ENCODE assay signal across 8 cellular contexts in the genomic region with DNA sequence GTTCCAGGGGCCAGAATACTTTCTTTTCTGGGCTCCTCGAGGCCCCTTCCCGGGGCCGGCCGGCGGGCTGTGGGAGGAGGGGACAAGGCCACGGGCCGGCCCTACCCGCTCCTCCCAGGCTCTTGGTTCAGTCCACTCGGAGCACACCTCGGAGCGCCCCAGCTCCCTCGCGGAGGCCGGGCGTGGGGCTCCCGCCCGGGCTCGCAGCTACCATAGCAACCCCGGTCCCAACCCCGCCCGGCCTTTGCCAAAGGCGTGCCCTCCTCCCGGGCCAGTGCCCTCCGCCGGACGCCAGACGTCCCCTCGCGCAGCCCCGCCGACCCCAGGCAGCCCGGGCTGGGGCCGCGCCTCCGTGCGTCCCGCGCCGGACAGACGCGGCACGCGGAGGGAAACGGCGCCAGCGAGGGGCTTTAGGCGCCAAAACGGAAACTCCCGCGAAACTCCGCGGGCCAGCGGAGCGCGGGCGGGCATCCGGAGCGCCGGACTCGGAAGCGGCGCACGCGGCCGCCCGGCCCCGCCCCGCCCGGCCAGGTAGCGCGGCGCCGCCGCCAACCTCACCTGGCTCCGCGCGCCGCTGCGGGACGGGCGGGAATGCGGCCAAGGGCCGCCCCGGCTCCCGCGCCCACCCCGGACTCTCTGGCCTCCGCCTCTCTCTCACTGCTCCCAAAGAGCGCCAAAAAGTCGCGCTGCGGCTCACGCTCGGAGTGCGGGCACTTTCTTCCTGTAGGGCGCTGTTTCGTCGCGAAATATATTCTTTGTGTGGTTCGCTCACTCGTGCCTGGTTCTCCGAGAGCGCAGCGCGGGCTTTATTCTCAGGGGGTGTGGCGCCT. TPM values are rescaled to one million over a fixed set of nuclear protein-coding genes. Genes with fewer than 3 reads are reported as not detected.
DNase-seq lines count a peak whose midpoint lies in the region; TF ChIP-seq lines count a peak whose summit lies in the region.

No MANE protein-coding gene starts in this region.

- H3T11ph ChIP-seq in H9 (ENCODE audit: low read length) = no peak overlapping the region

- H3K4me3 Mint-ChIP-seq in H9 (peak overlapping the region; percentile 85 to 94), brain (peak overlapping the region; percentile 88 to 97 (median 96))

- H3K4me2 ChIP-seq in H9 (ENCODE audit: insufficient read depth, insufficient read length, low read length) = peak overlapping the region; percentile 88

- H3K9me3 Mint-ChIP-seq in H9 (no peaks in the 10 kb centered on the region), brain (no peaks in the 10 kb centered on the region)

- no peak overlapping the region for H2BK12ac ChIP-seq in H9 (ENCODE audit: insufficient read length, low read depth, low read length)

- H3K4me3 ChIP-seq in GM12865 (ENCODE audit: low read depth, low read length) (peak overlapping the region; percentile 77), iPS-20b (ENCODE audit: low read length) (peak overlapping the region; percentile 78), skin epidermis (peak overlapping the region; percentile 46 to 63 (median 60))

- no peak overlapping the region for H3K27ac ChIP-seq in H9 (ENCODE audit: insufficient read length, low read depth, low read length)
- no peak overlapping the region for H3K27ac ChIP-seq in iPS-20b (ENCODE audit: low read length)
- peak overlapping the region; percentile 76 to 95 (median 89) for H3K27ac ChIP-seq in skin epidermis

- no peaks in the 10 kb centered on the region for H3K36me3 Mint-ChIP-seq in H9 (ENCODE audit: insufficient read depth in 1 of 3, low read depth in 3 of 3)
- no peaks in the 10 kb centered on the region for H3K36me3 Mint-ChIP-seq in brain

- H3K4me1 ChIP-seq in H9 (ENCODE audit: insufficient read depth, low read length) = peaks cover under 1% of the 10 kb centered on the region; the same call in 1 of the 2 replicates
- peaks cover 2% of the 10 kb centered on the region; the same call in 1 of the 2 replicates for H3K4me1 ChIP-seq in iPS-20b (ENCODE audit: insufficient read depth, low read length)

- H4K8ac ChIP-seq in H9 (replicated peaks; ENCODE audit: insufficient read length, low read depth, low read length) = no peak overlapping the region

- H2AK5ac ChIP-seq in H9 (ENCODE audit: insufficient read length, low read length) = no peak overlapping the region

- peaks cover 15 to 22% of the 10 kb centered on the region in 2 experiments for H3K4me1 Mint-ChIP-seq in H9
- peaks cover 55% of the 10 kb centered on the region for H3K4me1 Mint-ChIP-seq in brain

- no peaks in the 10 kb centered on the region for H3K36me3 ChIP-seq in iPS-20b (ENCODE audit: insufficient read depth, low read depth, low read length)

- H2BK120ac ChIP-seq in H9 (ENCODE audit: low read depth, low read length, poor library complexity, severe bottlenecking) = no peak overlapping the region

- no CpG with 5 or more reads among the region's 106 CpGs for WGBS in H9 (ENCODE audit: extremely low coverage, insufficient read length, low lambda C conversion rate)

- H4K20me1 ChIP-seq in H9 (ENCODE audit: control insufficient read depth, insufficient read depth, insufficient read length) = no peaks in the 10 kb centered on the region

- H3K27me3 ChIP-seq in H9 (ENCODE audit: insufficient read depth, low read length) = peaks cover 3% of the 10 kb centered on the region; the same call in 1 of the 2 replicates
- peaks cover 34% of the 10 kb centered on the region for H3K27me3 ChIP-seq in iPS-20b (ENCODE audit: insufficient read depth, low read length)

- peak overlapping the region; percentile 68 for H3K9ac ChIP-seq in H9 (ENCODE audit: extremely low read depth, insufficient read length, low read length)
- peak overlapping the region; percentile 83; the same call in 1 of the 2 replicates for H3K9ac ChIP-seq in iPS-20b (ENCODE audit: low read depth, low read length)

- H3K79me1 ChIP-seq in H9 (ENCODE audit: insufficient read depth, low read depth, low read length, poor library complexity, severe bottlenecking) = no peaks in the 10 kb centered on the region

- no peak overlapping the region for H2BK15ac ChIP-seq in H9 (ENCODE audit: low read depth, low read length)

- no peaks in the 10 kb centered on the region for H3K79me2 ChIP-seq in H9 (ENCODE audit: insufficient read depth, low read length)

- peak overlapping the region; percentile 93 for H3K14ac ChIP-seq in H9 (ENCODE audit: insufficient read depth, low read length)

- peak overlapping the region in 2 of 3 experiments; percentile 86 to 98; a peak in 3 of 7 replicates for H3K27ac Mint-ChIP-seq in H9
- peak overlapping the region; percentile 56 to 97 (median 91) for H3K27ac Mint-ChIP-seq in brain

- H3K4ac ChIP-seq in H9 (ENCODE audit: low read depth, low read length) = no peak overlapping the region

- H3K23ac ChIP-seq in H9 (ENCODE audit: insufficient read length, low read depth, low read length) = no peak overlapping the region

- H3K9me3 ChIP-seq in H9 (ENCODE audit: control insufficient read depth, low read depth, low read length) = no peaks in the 10 kb centered on the region
- H3K9me3 ChIP-seq in iPS-20b (ENCODE audit: insufficient read depth, low read depth, low read length) = no peaks in the 10 kb centered on the region

- H4K5ac ChIP-seq in H9 (ENCODE audit: insufficient read length, low read depth, low read length) = no peak overlapping the region

- H3K27me3 Mint-ChIP-seq in H9 (ENCODE audit: low read depth) (peaks cover 66% of the 10 kb centered on the region), brain (peaks cover 23% of the 10 kb centered on the region)

- TF ChIP-seq CTCF in GM12865 (IDR thresholded peaks at IDR 0.05; ENCODE audit: insufficient read depth, low read depth, low read length, missing control alignments) (no peak), H9 (conservative IDR thresholded peaks at IDR 0.05) (no peak), brain (conservative IDR thresholded peaks at IDR 0.05) (no peak)

- H3K56ac ChIP-seq in H9 (ENCODE audit: insufficient read length, low read depth, low read length) = no peak overlapping the region

- DNase-seq in GM12865 (ENCODE audit: low read depth) = peak; percentile 78
- peak; percentile 38 for DNase-seq in H9
- peak; percentile 66 for DNase-seq in M059J (ENCODE audit: low read depth)
- peak; percentile 9 to 69 (median 34) for DNase-seq in T-helper 2 cell
- DNase-seq in NCI-H446 treated with DMSO at 0.1 percent for 48 hours (lab: John Stamatoyannopoulos, UW) = no peak

- no peak overlapping the region for H4K91ac ChIP-seq in H9 (ENCODE audit: insufficient read length, low read depth, low read length)

- peaks cover 19% of the 10 kb centered on the region for H3K23me2 ChIP-seq in H9 (ENCODE audit: insufficient read length, low read depth, low read length, poor library complexity, severe bottlenecking)

- H2AFZ ChIP-seq in H9 (ENCODE audit: low read length) = no peak overlapping the region

- peak overlapping the region; percentile 70 for H3K18ac ChIP-seq in H9 (ENCODE audit: insufficient read length, low read depth, low read length)

- no peak overlapping the region for H2BK20ac ChIP-seq in H9 (ENCODE audit: low read depth, low read length, poor library complexity, severe bottlenecking)

- H2BK5ac ChIP-seq in H9 (ENCODE audit: insufficient read length, low read length) = no peak overlapping the region

RNA-seq across cellular contexts. Expression of gene MBNL3, which starts 0.6 kb away (rescaled TPM):
- total RNA-seq in H9 (2021) = 2.4 and 2.6 TPM in 2 replicates
- 3.0 and 4.7 TPM in 2 replicates for total RNA-seq in M059J (2014; rRNA removed; shearing (Covaris generic))
- polyA plus RNA-seq in brain (ENCODE audit: insufficient read depth, low read depth, low replicate concordance) = 17.2 TPM

Comparison
In these comparisons a context has a peak if more than half of its experiments do, and no peak if none do; other contexts are left out.
1. H3K27ac ChIP-seq: peak in skin epidermis (21 of 21); none in H9 (single experiment) and iPS-20b (single experiment).
2. Peak in every context shown above with its lines, with median percentiles within 50 percentile points of each other: H3K4me3 ChIP-seq.